In genomic region chr5:90073026-90073570, GRCh38 we compare ENCODE assay signal across 1 cellular context.
TF ChIP-seq lines count a peak whose summit lies in the region.

No MANE protein-coding gene starts in this region.

TF ChIP-seq in K562, 482 proteins besides CTCF, POLR2A, EP300 and RAD21 (continued from another document):
- TF ChIP-seq MGA (IDR thresholded peaks at IDR 0.05) (peak; percentile 28; the same call in 1 of the 2 replicates), TAF7 (tag; IDR thresholded peaks at IDR 0.05) (peak; percentile 42; the same call in 1 of the 2 replicates), L3MBTL2 (IDR thresholded peaks at IDR 0.05) (0 out of 2 replicates have a peak, but pooled peaks have one; percentile 21), CXXC5 (CRISPR knock-in tag; IDR thresholded peaks at IDR 0.05) (peak; percentile 26), YY1 (IDR thresholded peaks at IDR 0.05; ENCODE audit: borderline replicate concordance in 1 of 3, control insufficient read depth in 1 of 3, extremely low read depth in 1 of 3, insufficient read depth in 3 of 3, insufficient read length in 1 of 3, insufficient replicate concordance in 2 of 3, low read depth in 1 of 3, low read length in 2 of 3) (peak in 2 of 3 experiments; percentile 18 to 78), EP400 (IDR thresholded peaks at IDR 0.05) (0 out of 2 replicates have a peak, but pooled peaks have one; percentile 18)
